8 cellular contexts compared by ENCODE assay signal in genomic region chr14:50342211-50343080, GRCh38. TPM values are rescaled to one million over a fixed set of nuclear protein-coding genes. Genes with fewer than 3 reads are reported as not detected.
DNase-seq lines count a peak whose midpoint lies in the region; ATAC-seq and TF ChIP-seq lines count a peak whose summit lies in the region.

No MANE protein-coding gene starts in this region.

- peak overlapping the region; percentile 11 to 49 for H3K27ac ChIP-seq in esophagus (ENCODE audit: low read depth in 2 of 2, low read length in 1 of 2)

- no peaks in the 10 kb centered on the region for H3K27me3 ChIP-seq in esophagus (ENCODE audit: control insufficient read depth in 1 of 2, insufficient read depth in 2 of 2, low read length in 2 of 2)

- intact Hi-C loops in activated CD4-positive, alpha-beta T cell treated with anti-CD3 and anti-CD28 coated beads, Interleukin-2, amount 10 ng/mL, durations not matched to agents 24 days and 14 days (cut with micrococcal nuclease) = loop anchor here (5.0 kb wide), 1 partner anchor 535 kb away; no protein-coding TSS in a partner anchor
- intact Hi-C loops in Calu3 (cut with micrococcal nuclease; ENCODE audit: unreplicated experiment) = no loop called here

- H3K4me3 Mint-ChIP-seq in activated CD4-positive, alpha-beta T cell treated with anti-CD3 and anti-CD28 coated beads, Interleukin-2, amount 10 ng/mL, durations not matched to agents 24 days and 14 days = no peak overlapping the region
- H3K4me3 Mint-ChIP-seq in type B pancreatic cell (no peak overlapping the region), Calu3 (ENCODE audit: low read depth, unreplicated experiment) (no peak overlapping the region)

- peak; percentile 56 for TF ChIP-seq CTCF in AG09319 (IDR thresholded peaks at IDR 0.05; ENCODE audit: low read depth, low read length)
- TF ChIP-seq CTCF in type B pancreatic cell (conservative IDR thresholded peaks at IDR 0.05) = no peak
- TF ChIP-seq CTCF in Calu3 (IDR thresholded peaks at IDR 0.05; ENCODE audit: unreplicated experiment) = no peak

- BruUV-seq in Calu3 (replicated peaks; lab: Mats Ljungman, UMichigan) = no TSS peak

- peaks cover 23% of the 10 kb centered on the region for H3K4me1 Mint-ChIP-seq in activated CD4-positive, alpha-beta T cell treated with anti-CD3 and anti-CD28 coated beads, Interleukin-2, amount 10 ng/mL, durations not matched to agents 24 days and 14 days
- H3K4me1 Mint-ChIP-seq in type B pancreatic cell (ENCODE audit: unreplicated experiment) (peaks cover 15% of the 10 kb centered on the region), Calu3 (ENCODE audit: low read depth, unreplicated experiment) (peaks cover 8% of the 10 kb centered on the region)

- peak overlapping the region; percentile 23 for H3K27ac Mint-ChIP-seq in activated CD4-positive, alpha-beta T cell treated with anti-CD3 and anti-CD28 coated beads, Interleukin-2, amount 10 ng/mL, durations not matched to agents 24 days and 14 days
- peak overlapping the region; percentile 56 for H3K27ac Mint-ChIP-seq in type B pancreatic cell
- H3K27ac Mint-ChIP-seq in Calu3 (ENCODE audit: unreplicated experiment) = no peak overlapping the region

- peaks cover 0 to 2% of the 10 kb centered on the region in 2 donors for H3K4me1 ChIP-seq in esophagus (ENCODE audit: control insufficient read depth in 2 of 2, insufficient read depth in 2 of 2, low read length in 1 of 2)

- CTCF ChIA-PET in Calu3 (lab: Charles Lee) = no interaction called here

- peaks cover 14% of the 10 kb centered on the region for H3K27me3 Mint-ChIP-seq in activated CD4-positive, alpha-beta T cell treated with anti-CD3 and anti-CD28 coated beads, Interleukin-2, amount 10 ng/mL, durations not matched to agents 24 days and 14 days
- no peaks in the 10 kb centered on the region for H3K27me3 Mint-ChIP-seq in type B pancreatic cell
- H3K27me3 Mint-ChIP-seq in Calu3 (ENCODE audit: unreplicated experiment) = no peaks in the 10 kb centered on the region

- no peak for DNase-seq in AG09319 (ENCODE audit: extremely low read depth, low read depth)
- DNase-seq in NCI-H1694 (lab: John Stamatoyannopoulos, UW) = peak; percentile 83
- DNase-seq in activated CD4-positive, alpha-beta T cell treated with anti-CD3 and anti-CD28 coated beads, Interleukin-2, amount 10 ng/mL, durations not matched to agents 24 days and 14 days = peak; percentile 77
- DNase-seq in mucosa of gallbladder (ENCODE audit: low spot score) = peak; percentile 61
- no peak for DNase-seq in type B pancreatic cell (ENCODE audit: extremely low spot score, unreplicated experiment)
- DNase-seq in Calu3 = no peak

- WGBS in esophagus, 2 donors = 11 to 14% methylated on average over 8 of the region's 8 CpGs

- H3K9me3 ChIP-seq in esophagus (ENCODE audit: control insufficient read depth in 2 of 2, insufficient read depth in 1 of 2, low read depth in 1 of 2, low read length in 1 of 2) = no peaks in the 10 kb centered on the region

- H3K4me3 ChIP-seq in esophagus (ENCODE audit: low read depth in 1 of 2, low read length in 2 of 2) = peak overlapping the region in 1 of 2 donors; percentile 15

- no peaks in the 10 kb centered on the region for H3K9me3 Mint-ChIP-seq in activated CD4-positive, alpha-beta T cell treated with anti-CD3 and anti-CD28 coated beads, Interleukin-2, amount 10 ng/mL, durations not matched to agents 24 days and 14 days
- H3K9me3 Mint-ChIP-seq in type B pancreatic cell (peaks cover 1% of the 10 kb centered on the region), Calu3 (ENCODE audit: low read depth, unreplicated experiment) (no peaks in the 10 kb centered on the region)

- H3K36me3 Mint-ChIP-seq in activated CD4-positive, alpha-beta T cell treated with anti-CD3 and anti-CD28 coated beads, Interleukin-2, amount 10 ng/mL, durations not matched to agents 24 days and 14 days (ENCODE audit: low read depth) = peaks cover 11% of the 10 kb centered on the region
- H3K36me3 Mint-ChIP-seq in type B pancreatic cell (no peaks in the 10 kb centered on the region), Calu3 (ENCODE audit: insufficient read depth, unreplicated experiment) (no peaks in the 10 kb centered on the region)

- ATAC-seq in GM19023 (IDR thresholded peaks at IDR 0.05; ENCODE audit: unreplicated experiment) = peak; percentile 49

- no peaks in the 10 kb centered on the region for H3K36me3 ChIP-seq in esophagus (ENCODE audit: control insufficient read depth in 2 of 2, insufficient read depth in 2 of 2, low read length in 1 of 2)

RNA-seq across cellular contexts. Expression of gene DMAC2L, which starts 30.3 kb away (rescaled TPM):
- total RNA-seq in activated CD4-positive, alpha-beta T cell treated with anti-CD3 and anti-CD28 coated beads, Interleukin-2, amount 10 ng/mL, durations not matched to agents 24 days and 14 days = 16.3 and 18.8 TPM in 2 replicates
- polyA plus RNA-seq in esophagus = 10 to 100 TPM; 16.0 to 18.9 TPM
- total RNA-seq in mucosa of gallbladder (15.9 TPM), type B pancreatic cell (ENCODE audit: low replicate concordance) (13.9 and 15.6 TPM in 2 replicates), Calu3 (2022) (21.2 and 22.1 TPM in 2 replicates)

RNA-seq across cellular contexts. Expression of gene L2HGDH, which starts 30.4 kb away (rescaled TPM):
- total RNA-seq in activated CD4-positive, alpha-beta T cell treated with anti-CD3 and anti-CD28 coated beads, Interleukin-2, amount 10 ng/mL, durations not matched to agents 24 days and 14 days = 16.8 and 18.0 TPM in 2 replicates
- polyA plus RNA-seq in esophagus = 1 to 10 TPM; 1.9 to 4.6 TPM
- total RNA-seq in mucosa of gallbladder (7.7 TPM), type B pancreatic cell (ENCODE audit: low replicate concordance) (10.8 and 13.3 TPM in 2 replicates), Calu3 (2022) (13.9 and 15.8 TPM in 2 replicates)

RNA-seq across cellular contexts. Expression of gene CDKL1, which starts 54.2 kb away (rescaled TPM):
- 4.8 and 5.7 TPM in 2 replicates for total RNA-seq in activated CD4-positive, alpha-beta T cell treated with anti-CD3 and anti-CD28 coated beads, Interleukin-2, amount 10 ng/mL, durations not matched to agents 24 days and 14 days
- 1 to 10 TPM; 1.6 to 1.7 TPM for polyA plus RNA-seq in esophagus
- total RNA-seq in mucosa of gallbladder (9.4 TPM), type B pancreatic cell (ENCODE audit: low replicate concordance) (1.5 and 3.4 TPM in 2 replicates), Calu3 (2022) (3.0 and 3.7 TPM in 2 replicates)

Comparison
In these comparisons a context has a peak if more than half of its experiments do, and no peak if none do; other contexts are left out.
1. DNase-seq: peak in NCI-H1694 (single experiment), activated CD4-positive, alpha-beta T cell treated with anti-CD3 and anti-CD28 coated beads, Interleukin-2, amount 10 ng/mL, durations not matched to agents 24 days and 14 days (single experiment) and mucosa of gallbladder (single experiment); none in AG09319 (single experiment), type B pancreatic cell (single experiment) and Calu3 (single experiment).